ENCODE assay signal across 10 cellular contexts in the genomic region with DNA sequence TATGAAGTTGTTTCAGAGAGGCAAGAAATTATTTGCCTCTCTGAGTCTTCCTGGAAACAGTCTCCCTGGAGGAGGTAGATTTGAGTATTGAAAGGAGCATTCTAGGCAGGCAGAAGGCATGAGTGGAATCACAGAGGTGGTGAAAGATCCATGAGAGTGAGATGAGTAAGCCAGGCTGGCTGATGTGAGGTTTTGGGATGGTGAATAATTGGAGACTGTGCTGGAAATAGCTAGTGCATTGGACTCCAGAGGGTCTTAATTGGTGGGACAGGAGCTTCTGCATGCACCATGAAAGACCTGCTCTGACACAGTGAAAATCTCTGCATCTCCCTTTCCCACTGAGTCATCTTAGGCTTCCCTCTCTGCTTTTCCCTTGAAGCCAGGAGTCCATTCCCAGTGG. TPM values are rescaled to one million over a fixed set of nuclear protein-coding genes. Genes with fewer than 3 reads are reported as not detected.
DNase-seq lines count a peak whose midpoint lies in the region; ATAC-seq and FAIRE-seq lines count a peak whose summit lies in the region.
"Had no signal": no experiment of that assay in that cellular context is flagged by ENCODE, and none has a peak within 500 bp of the region (broad histone marks: within the 10 kb centered on the region; RNA-seq: fewer than 3 reads in every experiment).

No MANE protein-coding gene starts in this region.

- peaks cover 25% of the 10 kb centered on the region for H3K4me1 ChIP-seq in adipocyte (ENCODE audit: control insufficient read depth, insufficient read depth, low read length)

- no peak overlapping the region for H3K4me3 ChIP-seq in adipocyte (ENCODE audit: low read length)

- H3K9ac ChIP-seq in adipocyte (ENCODE audit: low read length): peak overlapping the region; percentile 55

- FAIRE-seq in frontal cortex (lab: Jason Lieb, UNC): no peak

- DNase-seq in A172 (ENCODE audit: low spot score): peak; percentile 73
- DNase-seq in HCEC 1CT: peak; percentile 83
- no peak for DNase-seq in adipocyte (ENCODE audit: low read depth)
- DNase-seq in kidney tubule cell (ENCODE audit: low spot score): peak; percentile 73
- DNase-seq in globus pallidus (ENCODE audit: low spot score): no peak
- DNase-seq in frontal cortex (ENCODE audit: low spot score in 2 of 2): no peak
- DNase-seq: left colon, NCI-H187 treated with DMSO at 0.1 percent for 48 hours had no signal

- no peaks in the 10 kb centered on the region for H3K9me3 ChIP-seq in adipocyte (ENCODE audit: control insufficient read depth, low read length)

- ATAC-seq in HG03342 (IDR thresholded peaks at IDR 0.05; ENCODE audit: unreplicated experiment) (no peak), GM19467 (IDR thresholded peaks at IDR 0.05; ENCODE audit: unreplicated experiment) (no peak)
- ATAC-seq: left colon had no signal

- no peaks in the 10 kb centered on the region for H3K27me3 ChIP-seq in adipocyte (replicated peaks; ENCODE audit: control insufficient read depth, insufficient read depth, low read length)

- no peaks in the 10 kb centered on the region for H3K36me3 ChIP-seq in adipocyte (ENCODE audit: control insufficient read depth, insufficient read depth, low read length, severe bottlenecking)

RNA-seq across cellular contexts. Expression of a gene that starts 46.3 kb away (rescaled TPM):
- total RNA-seq in A172 (2014; rRNA removed; shearing (Covaris generic)): 66.8 and 71.5 TPM in 2 replicates
- total RNA-seq in frontal cortex: 22.4 TPM

Comparison
In these comparisons a context has a peak if more than half of its experiments do, and no peak if none do; other contexts are left out.
1. DNase-seq: peak in A172 (single experiment), HCEC 1CT (single experiment) and kidney tubule cell (single experiment); none in adipocyte (single experiment), globus pallidus (single experiment) and frontal cortex (0 of 2).